ENCODE assay signal across 2 cellular contexts in genomic region chr7:80825499-80825898, GRCh38.
TF ChIP-seq lines count a peak whose summit lies in the region.

No MANE protein-coding gene starts in this region.

TF ChIP-seq in A549, 52 proteins besides CTCF, POLR2A, EP300 and RAD21:
- no peak for TF ChIP-seq HMGXB4 (CRISPR knock-in tag; IDR thresholded peaks at IDR 0.05; ENCODE audit: borderline replicate concordance)
- no peak for TF ChIP-seq KDM1A (IDR thresholded peaks at IDR 0.05; ENCODE audit: low read depth)
- TF ChIP-seq FOXS1 (CRISPR knock-in tag; IDR thresholded peaks at IDR 0.05): no peak
- no peak for TF ChIP-seq BCL3 (IDR thresholded peaks at IDR 0.05)
- TF ChIP-seq CBX2 (IDR thresholded peaks at IDR 0.05; ENCODE audit: borderline replicate concordance, low read depth): no peak
- no peak for TF ChIP-seq CBX8 (IDR thresholded peaks at IDR 0.05)
- no peak for TF ChIP-seq ELK1 (IDR thresholded peaks at IDR 0.05; ENCODE audit: low read depth, low read length)
- TF ChIP-seq ZSCAN20 (CRISPR knock-in tag; IDR thresholded peaks at IDR 0.05): no peak
- no peak for TF ChIP-seq MYC (IDR thresholded peaks at IDR 0.05; ENCODE audit: borderline replicate concordance, low read length)
- no peak for TF ChIP-seq EHMT2 (IDR thresholded peaks at IDR 0.05; ENCODE audit: low read depth)
- TF ChIP-seq TFCP2L1 (CRISPR knock-in tag; IDR thresholded peaks at IDR 0.05): no peak
- no peak for TF ChIP-seq RFX5 (IDR thresholded peaks at IDR 0.05)
- no peak for TF ChIP-seq CEBPB (IDR thresholded peaks at IDR 0.05)
- TF ChIP-seq KDM5A (IDR thresholded peaks at IDR 0.05): no peak
- no peak for TF ChIP-seq E2F6 (IDR thresholded peaks at IDR 0.05; ENCODE audit: borderline replicate concordance, low read depth)
- no peak for TF ChIP-seq ZNF302 (CRISPR knock-in tag; IDR thresholded peaks at IDR 0.05)
- no peak for TF ChIP-seq ZFP36 (IDR thresholded peaks at IDR 0.05; ENCODE audit: borderline replicate concordance, partially characterized antibody)
- TF ChIP-seq NR3C1 (IDR thresholded peaks at IDR 0.05): no peak
- TF ChIP-seq SMC3 (IDR thresholded peaks at IDR 0.05): no peak

TF ChIP-seq in HepG2, 621 proteins besides CTCF, POLR2A, EP300 and RAD21 (continued from another document):
- TF ChIP-seq ZNF597 (CRISPR knock-in tag; IDR thresholded peaks at IDR 0.05) (no peak), ZBTB34 (CRISPR knock-in tag; IDR thresholded peaks at IDR 0.05) (no peak), SP140L (CRISPR knock-in tag; IDR thresholded peaks at IDR 0.05; ENCODE audit: borderline replicate concordance) (no peak), THYN1 (CRISPR knock-in tag; IDR thresholded peaks at IDR 0.05; ENCODE audit: borderline replicate concordance, low read depth) (no peak), ZZZ3 (CRISPR knock-in tag; IDR thresholded peaks at IDR 0.05; ENCODE audit: borderline replicate concordance) (no peak), ATF3 (CRISPR knock-in tag; IDR thresholded peaks at IDR 0.05) (no peak), TRAFD1 (CRISPR knock-in tag; IDR thresholded peaks at IDR 0.05; ENCODE audit: borderline replicate concordance) (no peak)
